Comparison of ENCODE assay signal across 16 cellular contexts in genomic region chr7:156534925-156535324, GRCh38.
DNase-seq lines count a peak whose midpoint lies in the region; ATAC-seq, FAIRE-seq and TF ChIP-seq lines count a peak whose summit lies in the region.
"Had no signal": no experiment of that assay in that cellular context is flagged by ENCODE, and none has a peak within 500 bp of the region (broad histone marks: within the 10 kb centered on the region; RNA-seq: fewer than 3 reads in every experiment).

No MANE protein-coding gene starts in this region.

- no peaks in the 10 kb centered on the region for H3K79me2 ChIP-seq in OCI-LY1 (ENCODE audit: insufficient read depth, low read length)

- no peak overlapping the region for H2AFZ ChIP-seq in OCI-LY1 (ENCODE audit: low read length)

- no peaks in the 10 kb centered on the region for H3K9me3 ChIP-seq in OCI-LY1 (ENCODE audit: low read length)

- ATAC-seq in GM19035 (IDR thresholded peaks at IDR 0.05; ENCODE audit: unreplicated experiment) = no peak

- FAIRE-seq in D721Med (lab: Jason Lieb, UNC) = no peak
- FAIRE-seq: A204.1, G401.6, GM12891, H1 had no signal

- peak; percentile 1 for TF ChIP-seq CTCF in D721Med (IDR thresholded peaks at IDR 0.05; ENCODE audit: insufficient read depth, missing control alignments)
- TF ChIP-seq CTCF in OCI-LY1 (IDR thresholded peaks at IDR 0.05; ENCODE audit: low read length) = peak; percentile 11; the same call in 1 of the 2 replicates

- H4K20me1 ChIP-seq in OCI-LY1 (ENCODE audit: insufficient read depth, low read length) = no peaks in the 10 kb centered on the region
- H4K20me1 ChIP-seq: BLaER1 had no signal

- no peaks in the 10 kb centered on the region for H3K36me3 ChIP-seq in OCI-LY1 (ENCODE audit: insufficient read depth, low read length)
- H3K36me3 ChIP-seq: BLaER1 had no signal

- H3K4me2 ChIP-seq in OCI-LY1 (ENCODE audit: low read length) = no peak overlapping the region
- H3K4me2 ChIP-seq: BLaER1, KMS-11 had no signal

- DNase-seq in D721Med (ENCODE audit: insufficient read length, low spot score) (no peak), dermis blood vessel endothelial cell (peak; percentile 3), DMS153 treated with DMSO at 0.1 percent for 48 hours (lab: John Stamatoyannopoulos, UW; ENCODE audit: unreplicated experiment) (no peak), NCI-H345 (lab: John Stamatoyannopoulos, UW) (no peak), NCI-H748 treated with DMSO at 0.1 percent for 48 hours (lab: John Stamatoyannopoulos, UW) (no peak)
- DNase-seq: CD4-positive, alpha-beta memory T cell; DMS 273 treated with DMSO at 0.1 percent for 48 hours; H9 had no signal

- no peak overlapping the region for H3K9ac ChIP-seq in OCI-LY1 (ENCODE audit: low read length)
- H3K9ac ChIP-seq: BLaER1, KMS-11 had no signal

- H3K27ac ChIP-seq in OCI-LY1 (ENCODE audit: low read depth, low read length, poor library complexity, severe bottlenecking) = no peak overlapping the region
- H3K27ac ChIP-seq: BLaER1, KMS-11 had no signal

- H3K9me2 ChIP-seq in OCI-LY1 (ENCODE audit: low read depth, low read length) = no peaks in the 10 kb centered on the region

- no peaks in the 10 kb centered on the region; the same call in none of the 2 replicates for H3K27me3 ChIP-seq in OCI-LY1 (ENCODE audit: insufficient read depth, low read length)
- H3K27me3 ChIP-seq: BLaER1 had no signal

- no peaks in the 10 kb centered on the region for H3F3A ChIP-seq in OCI-LY1 (ENCODE audit: insufficient read depth, low read length)

- H3K4me1 ChIP-seq in OCI-LY1 (ENCODE audit: insufficient read depth, low read length, severe bottlenecking) = no peaks in the 10 kb centered on the region

- no peak overlapping the region for H3K4me3 ChIP-seq in OCI-LY1 (ENCODE audit: low read depth, low read length, poor library complexity, severe bottlenecking)
- H3K4me3 ChIP-seq: BLaER1 had no signal
